8 cellular contexts compared by ENCODE assay signal in the genomic region with DNA sequence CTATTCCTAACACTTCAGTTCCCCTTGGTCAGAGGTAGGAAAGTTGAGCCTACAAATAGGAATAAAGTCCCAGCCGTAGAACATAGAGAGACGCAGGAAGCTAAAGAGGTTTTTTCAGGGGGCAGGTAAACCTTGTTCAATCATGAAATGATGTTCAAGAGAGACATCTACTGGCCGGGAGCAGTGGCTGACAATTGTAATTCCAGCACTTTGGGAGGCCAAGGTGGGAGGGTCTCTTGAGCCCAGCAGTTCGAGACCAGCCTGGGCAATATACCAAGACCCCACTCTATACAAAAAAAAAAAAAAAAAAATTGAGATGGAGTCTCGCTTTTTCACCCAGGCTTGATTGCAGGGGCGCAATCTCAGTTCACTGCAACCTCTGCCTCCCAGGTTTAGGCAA.
DNase-seq lines count a peak whose midpoint lies in the region; TF ChIP-seq lines count a peak whose summit lies in the region.

No MANE protein-coding gene starts in this region.

- no peaks in the 10 kb centered on the region for H3K36me3 ChIP-seq in OCI-LY1 (ENCODE audit: insufficient read depth, low read length)

- H3K79me2 ChIP-seq in OCI-LY1 (ENCODE audit: insufficient read depth, low read length): no peaks in the 10 kb centered on the region

- no peak overlapping the region for H3K27ac ChIP-seq in HL-60 (replicated peaks)
- H3K27ac ChIP-seq in OCI-LY1 (ENCODE audit: low read depth, low read length, poor library complexity, severe bottlenecking): no peak overlapping the region

- no peak overlapping the region for H3K4me2 ChIP-seq in OCI-LY1 (ENCODE audit: low read length)

- H3F3A ChIP-seq in OCI-LY1 (ENCODE audit: insufficient read depth, low read length): no peaks in the 10 kb centered on the region

- DNase-seq in DMS79 treated with DMSO at 0.1 percent for 48 hours (lab: John Stamatoyannopoulos, UW): peak; percentile 15
- DNase-seq in DMS79 (lab: John Stamatoyannopoulos, UW): no peak
- DNase-seq in HL-60 (ENCODE audit: low read depth in 1 of 2, low spot score in 1 of 2): peak; percentile 4 to 14
- peak; percentile 71 for DNase-seq in fibroblast of pulmonary artery (ENCODE audit: low read depth)
- DNase-seq in skeletal muscle cell (ENCODE audit: low read depth): peak; percentile 8
- DNase-seq in activated gamma-delta T cell treated with Interleukin-2 at 50 U/mL for 16 hours: no peak
- DNase-seq in T-helper 1 cell: no peak

- TF ChIP-seq CTCF in HL-60 (IDR thresholded peaks at IDR 0.05; ENCODE audit: insufficient read depth, low read length) (peak; percentile 42), OCI-LY1 (IDR thresholded peaks at IDR 0.05; ENCODE audit: low read length) (peak; percentile 60), fibroblast of pulmonary artery (IDR thresholded peaks at IDR 0.05; ENCODE audit: low read length, missing control alignments) (peak; percentile 67)

- H3K9me2 ChIP-seq in OCI-LY1 (ENCODE audit: low read depth, low read length): no peaks in the 10 kb centered on the region

- H3K27me3 ChIP-seq in HL-60 (ENCODE audit: insufficient read depth, poor library complexity, severe bottlenecking) (no peaks in the 10 kb centered on the region), OCI-LY1 (ENCODE audit: insufficient read depth, low read length) (no peaks in the 10 kb centered on the region)

- no peak overlapping the region for H3K9ac ChIP-seq in OCI-LY1 (ENCODE audit: low read length)

- no peak overlapping the region for H2AFZ ChIP-seq in OCI-LY1 (ENCODE audit: low read length)

- H3K4me3 ChIP-seq in HL-60 (replicated peaks; ENCODE audit: insufficient read depth, low read length): no peak overlapping the region
- H3K4me3 ChIP-seq in OCI-LY1 (ENCODE audit: low read depth, low read length, poor library complexity, severe bottlenecking): no peak overlapping the region
- H3K4me3 ChIP-seq in fibroblast of pulmonary artery (replicated peaks; ENCODE audit: low read depth, low read length): no peak overlapping the region
- H3K4me3 ChIP-seq in skeletal muscle cell (ENCODE audit: low read depth, low read length): no peak overlapping the region

- no peaks in the 10 kb centered on the region for H3K9me3 ChIP-seq in OCI-LY1 (ENCODE audit: low read length)

- H3K4me1 ChIP-seq in OCI-LY1 (ENCODE audit: insufficient read depth, low read length, severe bottlenecking): no peaks in the 10 kb centered on the region

- H4K20me1 ChIP-seq in OCI-LY1 (ENCODE audit: insufficient read depth, low read length): no peaks in the 10 kb centered on the region

Comparison
In these comparisons a context has a peak if more than half of its experiments do, and no peak if none do; other contexts are left out.
1. DNase-seq: peak in DMS79 treated with DMSO at 0.1 percent for 48 hours (single experiment), HL-60 (2 of 2), fibroblast of pulmonary artery (single experiment) and skeletal muscle cell (single experiment); none in DMS79 (single experiment), activated gamma-delta T cell treated with Interleukin-2 at 50 U/mL for 16 hours (single experiment) and T-helper 1 cell (0 of 5).
2. Peak in every context shown above with its lines, with median percentiles within 50 percentile points of each other: CTCF ChIP-seq.